ENCODE assay signal across 16 cellular contexts in the genomic region with DNA sequence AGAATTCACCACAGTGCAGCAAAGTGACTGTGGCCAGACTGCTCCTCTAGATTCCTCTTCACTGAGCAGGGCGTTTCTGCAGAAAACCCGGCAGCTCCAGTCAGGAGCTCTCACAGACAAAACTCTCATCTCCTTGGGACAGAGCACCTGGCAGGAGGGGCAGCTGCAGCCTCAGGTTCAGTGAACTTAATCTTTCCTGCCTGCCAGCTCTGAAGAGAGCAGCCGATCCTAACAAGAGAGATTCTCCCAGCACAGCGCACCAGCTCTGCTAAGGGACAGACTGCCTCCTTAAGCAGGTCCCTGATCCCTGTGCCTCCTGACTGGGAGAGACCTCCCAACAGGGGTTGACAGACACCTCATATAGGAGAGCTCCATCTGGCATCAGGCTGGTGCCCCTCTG.
DNase-seq lines count a peak whose midpoint lies in the region; ATAC-seq and TF ChIP-seq lines count a peak whose summit lies in the region.
"Had no signal": no experiment of that assay in that cellular context is flagged by ENCODE, and none has a peak within 500 bp of the region (broad histone marks: within the 10 kb centered on the region; RNA-seq: fewer than 3 reads in every experiment).

No MANE protein-coding gene starts in this region.

- in situ Hi-C loops in G401 (cut with HindIII; ENCODE audit: low sequenced_read_pairs) = no loop called here

- CTCF ChIA-PET in WTC11 (lab: Charles Lee) = no interaction called here

- POLR2A ChIA-PET in WTC11 (lab: Charles Lee) = no interaction called here

- H3K36me3 Mint-ChIP-seq in WTC11 = no peaks in the 10 kb centered on the region
- H3K36me3 Mint-ChIP-seq in glutamatergic neuron (ENCODE audit: unreplicated experiment) = no peaks in the 10 kb centered on the region
- H3K36me3 Mint-ChIP-seq: CD4-positive, CD25-positive, alpha-beta regulatory T cell had no signal

- no peak overlapping the region for H3K4me3 ChIP-seq in Karpas-422 (ENCODE audit: low read length)

- no peaks in the 10 kb centered on the region for H4K20me1 ChIP-seq in Karpas-422 (ENCODE audit: insufficient read depth, low read depth, low read length)

- H3K27ac Mint-ChIP-seq in WTC11 = no peak overlapping the region
- no peak overlapping the region for H3K27ac Mint-ChIP-seq in glutamatergic neuron (ENCODE audit: unreplicated experiment)
- H3K27ac Mint-ChIP-seq: CD4-positive, CD25-positive, alpha-beta regulatory T cell; HFFc6 had no signal

- H3K4me3 Mint-ChIP-seq in WTC11 (no peak overlapping the region), glutamatergic neuron (ENCODE audit: unreplicated experiment) (no peak overlapping the region)
- H3K4me3 Mint-ChIP-seq: CD4-positive, CD25-positive, alpha-beta regulatory T cell; HFFc6 had no signal

- H3K9ac ChIP-seq in Karpas-422 (ENCODE audit: low read length) = no peak overlapping the region

- DNase-seq in G401 (ENCODE audit: low spot score) (peak; percentile 74), Karpas-422 (no peak), WTC11 (ENCODE audit: low spot score) (peak; percentile 5), glutamatergic neuron (peak; percentile 13), LoVo (ENCODE audit: low spot score) (no peak)
- no peak for DNase-seq in activated effector memory CD4-positive, alpha-beta T cell treated with Interleukin-2 at 50 U/mL for 16 hours
- DNase-seq: ACHN; BE2C; Caco-2; CD4-positive, CD25-positive, alpha-beta regulatory T cell; GDM1; GOT3; H7; HFFc6 had no signal

- no peaks in the 10 kb centered on the region for H3K79me2 ChIP-seq in Karpas-422 (ENCODE audit: low read length)

- H3K9me3 ChIP-seq in Karpas-422 (ENCODE audit: low read length) = peaks cover 14% of the 10 kb centered on the region; the same call in 1 of the 2 replicates
- H3K9me3 ChIP-seq: BE2C, Caco-2 had no signal

- H3K27me3 ChIP-seq in Karpas-422 (ENCODE audit: low read length) = no peaks in the 10 kb centered on the region
- H3K27me3 ChIP-seq: BE2C had no signal

- H3K4me1 ChIP-seq in Karpas-422 (ENCODE audit: low read length) = peaks cover 4% of the 10 kb centered on the region
- H3K4me1 ChIP-seq: BE2C, Caco-2 had no signal

- H2AFZ ChIP-seq in Karpas-422 (ENCODE audit: low read length) = peak overlapping the region; percentile 62; the same call in 1 of the 2 replicates

- H3K4me1 Mint-ChIP-seq in WTC11 (no peaks in the 10 kb centered on the region), glutamatergic neuron (ENCODE audit: low read depth, unreplicated experiment) (no peaks in the 10 kb centered on the region)
- H3K4me1 Mint-ChIP-seq: CD4-positive, CD25-positive, alpha-beta regulatory T cell had no signal

- no peaks in the 10 kb centered on the region for H3K9me2 ChIP-seq in Karpas-422 (replicated peaks; ENCODE audit: insufficient read depth, low read length)

- H3K4me2 ChIP-seq in Karpas-422 (ENCODE audit: low read depth, low read length, poor library complexity, severe bottlenecking) = no peak overlapping the region

- H3K9me3 Mint-ChIP-seq in WTC11 = no peaks in the 10 kb centered on the region
- H3K9me3 Mint-ChIP-seq in glutamatergic neuron (ENCODE audit: unreplicated experiment) = peaks cover 4% of the 10 kb centered on the region

- no peaks in the 10 kb centered on the region; the same call in 1 of the 2 replicates for H3K36me3 ChIP-seq in Karpas-422 (ENCODE audit: insufficient read depth, low read length)
- H3K36me3 ChIP-seq: BE2C had no signal

- ATAC-seq in WTC11 (no peak), GM21526 (IDR thresholded peaks at IDR 0.05; ENCODE audit: low FRiP score, unreplicated experiment) (no peak)
- ATAC-seq: HCT116 had no signal

- H3K27ac ChIP-seq in Karpas-422 (ENCODE audit: low read length) = no peak overlapping the region

- no peak for TF ChIP-seq CTCF in WTC11 (IDR thresholded peaks at IDR 0.05)
- no peak for TF ChIP-seq CTCF in glutamatergic neuron (IDR thresholded peaks at IDR 0.05; ENCODE audit: partially characterized antibody, unreplicated experiment)

- H3K27me3 Mint-ChIP-seq in WTC11 (ENCODE audit: low read depth) (peaks cover 74% of the 10 kb centered on the region), glutamatergic neuron (ENCODE audit: unreplicated experiment) (peaks cover 5% of the 10 kb centered on the region)
- H3K27me3 Mint-ChIP-seq: CD4-positive, CD25-positive, alpha-beta regulatory T cell had no signal

TF ChIP-seq in WTC11, 78 proteins besides CTCF, POLR2A, EP300 and RAD21 (continues in another document):
- TF ChIP-seq ZNF281 (CRISPR knock-in tag; IDR thresholded peaks at IDR 0.05) = no peak
- no peak for TF ChIP-seq ZNF423 (CRISPR knock-in tag; IDR thresholded peaks at IDR 0.05)
- no peak for TF ChIP-seq RORB (CRISPR knock-in tag; IDR thresholded peaks at IDR 0.05)
- no peak for TF ChIP-seq ESRRA (CRISPR knock-in tag; IDR thresholded peaks at IDR 0.05; ENCODE audit: borderline replicate concordance)
- no peak for TF ChIP-seq AR (CRISPR knock-in tag; IDR thresholded peaks at IDR 0.05)
- no peak for TF ChIP-seq ATF1 (CRISPR knock-in tag; IDR thresholded peaks at IDR 0.05)
- no peak for TF ChIP-seq ETV6 (CRISPR knock-in tag; IDR thresholded peaks at IDR 0.05)
- TF ChIP-seq SOX15 (CRISPR knock-in tag; IDR thresholded peaks at IDR 0.05) = no peak
- TF ChIP-seq MXD4 (CRISPR knock-in tag; IDR thresholded peaks at IDR 0.05; ENCODE audit: borderline replicate concordance) = no peak
- TF ChIP-seq CREM (CRISPR knock-in tag; IDR thresholded peaks at IDR 0.05) = no peak
- TF ChIP-seq IRF1 (CRISPR knock-in tag; IDR thresholded peaks at IDR 0.05) = no peak
- TF ChIP-seq ZMAT4 (CRISPR knock-in tag; IDR thresholded peaks at IDR 0.05) = no peak
- no peak for TF ChIP-seq MYBL2 (CRISPR knock-in tag; IDR thresholded peaks at IDR 0.05)
- no peak for TF ChIP-seq CDX4 (CRISPR knock-in tag; IDR thresholded peaks at IDR 0.05; ENCODE audit: borderline replicate concordance)
- no peak for TF ChIP-seq MAX (CRISPR knock-in tag; IDR thresholded peaks at IDR 0.05)
- no peak for TF ChIP-seq SMAD3 (CRISPR knock-in tag; IDR thresholded peaks at IDR 0.05; ENCODE audit: borderline replicate concordance)

Comparison
In these comparisons a context has a peak if more than half of its experiments do, and no peak if none do; other contexts are left out.
1. DNase-seq: peak in G401 (single experiment), WTC11 (single experiment) and glutamatergic neuron (single experiment); none in Karpas-422 (single experiment), LoVo (single experiment) and activated effector memory CD4-positive, alpha-beta T cell treated with Interleukin-2 at 50 U/mL for 16 hours (single experiment).